26 cellular contexts compared by ENCODE assay signal in genomic region chr6:9233686-9234085, GRCh38.
DNase-seq lines count a peak whose midpoint lies in the region; ATAC-seq and TF ChIP-seq lines count a peak whose summit lies in the region.
"Had no signal": no experiment of that assay in that cellular context is flagged by ENCODE, and none has a peak within 500 bp of the region (broad histone marks: within the 10 kb centered on the region; RNA-seq: fewer than 3 reads in every experiment).

No MANE protein-coding gene starts in this region.

- H3K36me3 Mint-ChIP-seq in Caco-2 (ENCODE audit: insufficient read depth, unreplicated experiment) (no peaks in the 10 kb centered on the region), T-helper 17 cell (ENCODE audit: low read depth) (no peaks in the 10 kb centered on the region)
- H3K36me3 Mint-ChIP-seq in stimulated activated naive B cell treated with anti-CD40 and anti-IgM and Interleukin-4, amounts not matched to agents 10 μg/mL and 1 μg/mL and 100 μg/mL, for 72 hours = no peaks in the 10 kb centered on the region
- H3K36me3 Mint-ChIP-seq: CD4-positive, alpha-beta memory T cell had no signal

- H3K27me3 ChIP-seq in Caco-2 (replicated peaks; ENCODE audit: control insufficient read depth, insufficient read depth, low read length) (no peaks in the 10 kb centered on the region), upper lobe of right lung (no peaks in the 10 kb centered on the region), Karpas-422 (ENCODE audit: low read length) (no peaks in the 10 kb centered on the region)
- H3K27me3 ChIP-seq: MG63 had no signal

- H3K36me3 ChIP-seq in Caco-2 (ENCODE audit: control insufficient read depth, insufficient read depth, low read length) (no peaks in the 10 kb centered on the region), upper lobe of right lung (no peaks in the 10 kb centered on the region), Karpas-422 (ENCODE audit: insufficient read depth, low read length) (no peaks in the 10 kb centered on the region)
- H3K36me3 ChIP-seq: MG63 had no signal

- H3K27me3 Mint-ChIP-seq in Caco-2 (ENCODE audit: insufficient read depth, unreplicated experiment) (no peaks in the 10 kb centered on the region), T-helper 17 cell (no peaks in the 10 kb centered on the region)
- no peaks in the 10 kb centered on the region for H3K27me3 Mint-ChIP-seq in stimulated activated naive B cell treated with anti-CD40 and anti-IgM and Interleukin-4, amounts not matched to agents 10 μg/mL and 1 μg/mL and 100 μg/mL, for 72 hours
- H3K27me3 Mint-ChIP-seq: CD4-positive, alpha-beta memory T cell had no signal

- TF ChIP-seq CTCF in Caco-2 (IDR thresholded peaks at IDR 0.05; ENCODE audit: insufficient read depth in 1 of 2, low read depth in 1 of 2, low read length in 1 of 2, severe bottlenecking in 1 of 2, unreplicated experiment in 1 of 2) (no peak), HFF-Myc (IDR thresholded peaks at IDR 0.05; ENCODE audit: low read depth, low read length, missing control alignments) (no peak), epithelial cell of proximal tubule (conservative IDR thresholded peaks at IDR 0.05; ENCODE audit: low read depth, low read length) (no peak), upper lobe of right lung (IDR thresholded peaks at IDR 0.05) (no peak)

- H3K79me2 ChIP-seq in Karpas-422 (ENCODE audit: low read length) = no peaks in the 10 kb centered on the region

- no peaks in the 10 kb centered on the region for H4K20me1 ChIP-seq in Karpas-422 (ENCODE audit: insufficient read depth, low read depth, low read length)

- peaks cover 6% of the 10 kb centered on the region for H3K9me3 Mint-ChIP-seq in Caco-2 (ENCODE audit: unreplicated experiment)
- peaks cover 4 to 10% of the 10 kb centered on the region in 2 donors for H3K9me3 Mint-ChIP-seq in stimulated activated naive B cell treated with anti-CD40 and anti-IgM and Interleukin-4, amounts not matched to agents 10 μg/mL and 1 μg/mL and 100 μg/mL, for 72 hours

- intact Hi-C loops in Caco-2 (cut with micrococcal nuclease; ENCODE audit: unreplicated experiment) (no loop called here), upper lobe of right lung (cut with DNase I) (no loop called here)

- no peaks in the 10 kb centered on the region for H3K9me2 ChIP-seq in Karpas-422 (replicated peaks; ENCODE audit: insufficient read depth, low read length)

- no peak overlapping the region for H3K4me3 Mint-ChIP-seq in Caco-2 (ENCODE audit: unreplicated experiment)
- no peak overlapping the region for H3K4me3 Mint-ChIP-seq in stimulated activated naive B cell treated with anti-CD40 and anti-IgM and Interleukin-4, amounts not matched to agents 10 μg/mL and 1 μg/mL and 100 μg/mL, for 72 hours
- no peak overlapping the region for H3K4me3 Mint-ChIP-seq in T-helper 17 cell
- H3K4me3 Mint-ChIP-seq: CD4-positive, alpha-beta memory T cell had no signal

- 0 out of 2 replicates have a peak, but pooled peaks cover 6% of the 10 kb centered on the region for H3K9me3 ChIP-seq in Caco-2
- no peaks in the 10 kb centered on the region for H3K9me3 ChIP-seq in upper lobe of right lung
- no peaks in the 10 kb centered on the region for H3K9me3 ChIP-seq in T-helper 17 cell (ENCODE audit: control insufficient read depth, low read length, poor library complexity, severe bottlenecking)
- no peaks in the 10 kb centered on the region for H3K9me3 ChIP-seq in Karpas-422 (ENCODE audit: low read length)
- H3K9me3 ChIP-seq: MG63 had no signal

- H3K4me1 Mint-ChIP-seq in Caco-2 (ENCODE audit: low read depth, unreplicated experiment) (peaks cover 9% of the 10 kb centered on the region), T-helper 17 cell (no peaks in the 10 kb centered on the region)
- H3K4me1 Mint-ChIP-seq in stimulated activated naive B cell treated with anti-CD40 and anti-IgM and Interleukin-4, amounts not matched to agents 10 μg/mL and 1 μg/mL and 100 μg/mL, for 72 hours = no peaks in the 10 kb centered on the region
- H3K4me1 Mint-ChIP-seq: CD4-positive, alpha-beta memory T cell had no signal

- DNase-seq in Caco-2 = no peak
- DNase-seq in HFF-Myc (ENCODE audit: extremely low read depth, low read depth) = peak; percentile 17
- peak; percentile 52 for DNase-seq in epithelial cell of proximal tubule (ENCODE audit: low read depth)
- peak; percentile 53 for DNase-seq in kidney glomerular epithelial cell (lab: John Stamatoyannopoulos, UW)
- no peak for DNase-seq in upper lobe of right lung
- no peak for DNase-seq in stimulated activated naive B cell treated with anti-CD40 and anti-IgM and Interleukin-4, amounts not matched to agents 10 μg/mL and 1 μg/mL and 100 μg/mL, for 72 hours
- no peak for DNase-seq in T-helper 17 cell
- no peak for DNase-seq in Karpas-422
- DNase-seq: AML-193; C1 segment of cervical spinal cord; CD4-positive, alpha-beta memory T cell; COR-L47; GDM1; GM23248; H7; KBM-7; MG63; NCI-H1105 treated with DMSO at 0.1 percent for 48 hours; NCI-H2029; NCI-H446; NCI-H524 treated with DMSO at 0.1 percent for 48 hours; NCI-H774; SHP77 treated with DMSO at 0.1 percent for 48 hours; T-helper 1 cell had no signal

- no TSS peak for BruUV-seq in Caco-2 (replicated peaks; lab: Mats Ljungman, UMichigan)

- no peak overlapping the region for H3K4me2 ChIP-seq in Karpas-422 (ENCODE audit: low read depth, low read length, poor library complexity, severe bottlenecking)

- CTCF ChIA-PET in Caco-2 (lab: Charles Lee) = no interaction called here

- H3K27ac ChIP-seq in upper lobe of right lung (no peak overlapping the region), Karpas-422 (ENCODE audit: low read length) (no peak overlapping the region)
- H3K27ac ChIP-seq: GM23248 had no signal

- POLR2A ChIA-PET in Caco-2 (lab: Charles Lee) = no interaction called here

- H3K4me1 ChIP-seq in Caco-2 (peaks cover 7% of the 10 kb centered on the region; the same call in 1 of the 2 replicates), upper lobe of right lung (no peaks in the 10 kb centered on the region), Karpas-422 (ENCODE audit: low read length) (no peaks in the 10 kb centered on the region)

- no peak for ATAC-seq in upper lobe of right lung
- no peak for ATAC-seq in stimulated activated naive B cell treated with anti-CD40 and anti-IgM and Interleukin-4, amounts not matched to agents 10 μg/mL and 1 μg/mL and 100 μg/mL, for 72 hours (replicated peaks)
- no peak for ATAC-seq in T-helper 17 cell
- ATAC-seq: GM12878, Panc1 had no signal

- H3K27ac Mint-ChIP-seq in Caco-2 (ENCODE audit: unreplicated experiment) (peak overlapping the region; percentile 9), T-helper 17 cell (no peak overlapping the region)
- no peak overlapping the region for H3K27ac Mint-ChIP-seq in stimulated activated naive B cell treated with anti-CD40 and anti-IgM and Interleukin-4, amounts not matched to agents 10 μg/mL and 1 μg/mL and 100 μg/mL, for 72 hours
- H3K27ac Mint-ChIP-seq: CD4-positive, alpha-beta memory T cell had no signal

- H3K4me3 ChIP-seq in Caco-2 (ENCODE audit: low read depth, low read length) = no peak overlapping the region
- H3K4me3 ChIP-seq in HFF-Myc (replicated peaks; ENCODE audit: low read depth, low read length) = no peak overlapping the region
- no peak overlapping the region for H3K4me3 ChIP-seq in epithelial cell of proximal tubule (ENCODE audit: low read depth, low read length)
- no peak overlapping the region for H3K4me3 ChIP-seq in upper lobe of right lung
- no peak overlapping the region for H3K4me3 ChIP-seq in Karpas-422 (ENCODE audit: low read length)
- H3K4me3 ChIP-seq: GM12878, GM23248, MG63 had no signal

- H2AFZ ChIP-seq in Karpas-422 (ENCODE audit: low read length) = no peak overlapping the region
- H2AFZ ChIP-seq: GM23248 had no signal

- no peak overlapping the region for H3K9ac ChIP-seq in Karpas-422 (ENCODE audit: low read length)
- H3K9ac ChIP-seq: GM23248 had no signal

Comparison
In these comparisons a context has a peak if more than half of its experiments do, and no peak if none do; other contexts are left out.
1. DNase-seq: peak in HFF-Myc (single experiment), epithelial cell of proximal tubule (single experiment) and kidney glomerular epithelial cell (single experiment); none in Caco-2 (0 of 2), upper lobe of right lung (single experiment), stimulated activated naive B cell treated with anti-CD40 and anti-IgM and Interleukin-4, amounts not matched to agents 10 μg/mL and 1 μg/mL and 100 μg/mL, for 72 hours (single experiment), T-helper 17 cell (0 of 3) and Karpas-422 (single experiment).